In the genomic region with DNA sequence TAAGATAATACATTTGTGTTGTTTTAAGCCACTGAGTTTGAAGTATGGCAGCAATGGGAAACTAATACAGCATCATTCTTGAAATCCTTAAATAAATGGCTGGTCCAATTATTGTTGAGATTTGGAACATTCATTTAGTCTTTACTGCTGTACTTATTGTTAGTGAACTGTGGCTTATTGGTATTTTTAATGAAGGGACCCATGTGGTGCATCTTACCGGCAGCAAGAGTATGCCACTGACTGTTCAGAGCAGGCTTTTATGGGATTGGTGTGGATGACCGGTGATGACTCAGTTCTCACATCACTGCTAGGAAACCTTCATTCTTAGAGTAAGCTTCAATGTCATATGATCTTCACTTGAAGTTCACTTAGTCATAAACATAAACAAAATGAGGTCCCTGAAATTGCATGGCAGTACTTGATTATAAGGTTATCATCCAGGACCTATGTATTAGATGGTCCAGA, we compare ENCODE assay signal across 12 cellular contexts. TPM values are rescaled to one million over a fixed set of nuclear protein-coding genes. Genes with fewer than 3 reads are reported as not detected.
DNase-seq lines count a peak whose midpoint lies in the region; ATAC-seq and TF ChIP-seq lines count a peak whose summit lies in the region.
"Had no signal": no experiment of that assay in that cellular context is flagged by ENCODE, and none has a peak within 500 bp of the region (broad histone marks: within the 10 kb centered on the region; RNA-seq: fewer than 3 reads in every experiment).

No MANE protein-coding gene starts in this region.

- peaks cover 52% of the 10 kb centered on the region for H3K4me1 ChIP-seq in psoas muscle
- H3K4me1 ChIP-seq: tibial nerve had no signal

- TF ChIP-seq CTCF in psoas muscle (IDR thresholded peaks at IDR 0.05) = no peak

- no peaks in the 10 kb centered on the region for H3K36me3 ChIP-seq in MG63
- H3K36me3 ChIP-seq in psoas muscle (ENCODE audit: insufficient read depth in 1 of 2, low read depth in 1 of 2) = peaks cover 0 to 8% of the 10 kb centered on the region in 2 donors
- H3K36me3 ChIP-seq: tibial nerve, WERI-Rb-1 had no signal

- ATAC-seq in psoas muscle (peak; percentile 91 to 96 (median 94)), HG03097 (IDR thresholded peaks at IDR 0.05; ENCODE audit: low FRiP score, unreplicated experiment) (no peak), GM19351 (IDR thresholded peaks at IDR 0.05; ENCODE audit: unreplicated experiment) (no peak), GM21423 (IDR thresholded peaks at IDR 0.05; ENCODE audit: unreplicated experiment) (no peak)

- no peaks in the 10 kb centered on the region for H3K9me3 ChIP-seq in MG63
- no peaks in the 10 kb centered on the region for H3K9me3 ChIP-seq in psoas muscle
- H3K9me3 ChIP-seq: tibial nerve had no signal

- 41 to 75% (median 61%) methylated on average over 2 of the region's 2 CpGs for WGBS in psoas muscle, 3 donors

- H3K27me3 ChIP-seq in MG63 (no peaks in the 10 kb centered on the region), psoas muscle (ENCODE audit: insufficient read depth in 3 of 3, low read length in 2 of 3) (no peaks in the 10 kb centered on the region)
- H3K27me3 ChIP-seq: heart right ventricle, tibial nerve had no signal

- H3K4me3 ChIP-seq in MG63 (no peak overlapping the region), psoas muscle (no peak overlapping the region)
- H3K4me3 ChIP-seq: heart right ventricle, tibial nerve had no signal

- intact Hi-C loops in psoas muscle (cut with DNase I) = no loop called here
- intact Hi-C loops in cardiac septum (cut with DNase I) = no loop called here

- peak overlapping the region; percentile 89 for H3K27ac ChIP-seq in psoas muscle
- H3K27ac ChIP-seq: tibial nerve, WERI-Rb-1 had no signal

- DNase-seq in Daoy (ENCODE audit: low read depth) (peak; percentile 79), MG63 (peak; percentile 71), dermis blood vessel endothelial cell (peak; percentile 10), psoas muscle (no peak), cardiac septum (ENCODE audit: low spot score) (no peak)
- DNase-seq: heart right ventricle, WERI-Rb-1 had no signal

RNA-seq across cellular contexts. Expression of a gene that starts 31.5 kb away (rescaled TPM):
- total RNA-seq in Daoy (2014; rRNA removed; shearing (Covaris generic)) = 6.2 and 7.5 TPM in 2 replicates
- 0.10 TPM in 2 replicates for total RNA-seq in MG63 (2014; rRNA removed; shearing (Covaris generic); ENCODE audit: low replicate concordance)
- total RNA-seq in dermis blood vessel endothelial cell (3.2 and 4.9 TPM in 2 replicates), psoas muscle (100 to 1,000 TPM in 1 of 4 donors, 10 to 100 TPM in 3; 48.4 to 101 (median 63.0) TPM), cardiac septum (143 TPM)
- polyA plus RNA-seq in psoas muscle = 10 to 100 TPM in 2 of 3 donors, 1 to 10 TPM in 1; 2.1 to 15.5 (median 12.6) TPM
- total RNA-seq: OCI-LY7 had no signal

Comparison
In these comparisons a context has a peak if more than half of its experiments do, and no peak if none do; other contexts are left out.
1. DNase-seq: peak in Daoy (single experiment), MG63 (single experiment) and dermis blood vessel endothelial cell (single experiment); none in psoas muscle (0 of 2) and cardiac septum (single experiment).
2. ATAC-seq: peak in psoas muscle (4 of 4); none in HG03097 (single experiment), GM19351 (single experiment) and GM21423 (single experiment).